ENCODE assay signal across 10 cellular contexts in the genomic region with DNA sequence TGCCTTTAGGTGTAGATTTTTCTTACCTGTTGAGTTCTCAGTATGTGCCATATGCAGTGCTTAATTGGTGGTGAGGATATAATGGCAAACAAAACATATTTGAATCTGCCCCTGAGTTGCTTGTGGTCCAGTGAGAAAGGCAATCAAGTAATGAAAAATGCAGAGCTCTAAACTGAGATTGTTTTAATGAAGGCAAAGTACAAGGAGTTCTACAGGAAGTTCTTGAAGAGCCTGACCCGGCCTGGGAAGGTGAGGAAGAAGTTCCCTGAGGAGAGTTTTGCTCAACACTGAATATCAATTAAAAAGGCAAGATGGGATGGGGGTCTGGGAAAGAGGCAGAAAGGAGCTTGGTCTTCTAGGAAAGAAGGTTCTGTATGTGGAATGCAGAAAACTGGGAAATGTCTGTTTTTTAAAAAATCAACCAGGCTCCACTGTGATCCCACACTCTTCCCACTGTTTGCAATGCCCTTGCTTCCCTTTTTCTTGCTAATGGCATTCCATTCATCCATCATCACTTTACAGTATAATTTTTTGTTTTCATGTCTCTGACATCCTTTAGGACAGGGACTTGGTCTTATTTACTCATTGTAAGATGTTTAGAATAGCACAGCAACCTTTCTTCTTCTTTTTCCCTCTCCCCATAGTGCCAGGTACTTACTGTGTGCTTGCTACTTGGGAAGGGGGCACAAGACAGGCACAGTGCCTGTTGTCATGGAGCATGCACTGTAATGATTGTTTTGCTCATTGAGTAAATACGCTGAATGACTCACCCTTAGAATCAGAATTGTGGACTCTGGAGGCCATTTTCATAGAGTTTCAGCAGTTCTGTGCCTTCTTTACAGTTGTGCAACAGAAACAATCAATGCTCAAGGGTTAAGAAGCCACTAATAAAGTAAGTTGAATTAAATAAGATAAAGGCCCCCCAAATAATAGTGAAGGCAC.
DNase-seq lines count a peak whose midpoint lies in the region; ATAC-seq and TF ChIP-seq lines count a peak whose summit lies in the region.
"Had no signal": no experiment of that assay in that cellular context is flagged by ENCODE, and none has a peak within 500 bp of the region (broad histone marks: within the 10 kb centered on the region; RNA-seq: fewer than 3 reads in every experiment).

No MANE protein-coding gene starts in this region.

- no peak overlapping the region for H3K4me3 ChIP-seq in epithelial cell of esophagus (ENCODE audit: low read length)
- no peak overlapping the region for H3K4me3 ChIP-seq in skeletal muscle cell (ENCODE audit: low read depth, low read length)

- ATAC-seq in HG03432 (IDR thresholded peaks at IDR 0.05; ENCODE audit: unreplicated experiment), result no peak
- no peak for ATAC-seq in GM18873 (IDR thresholded peaks at IDR 0.05; ENCODE audit: low FRiP score, unreplicated experiment)

- DNase-seq in HCEC 1CT (peak; percentile 72), NCI-H69 (lab: John Stamatoyannopoulos, UW) (peak; percentile 93), epithelial cell of esophagus (ENCODE audit: low read depth) (peak; percentile 76), skeletal muscle cell (ENCODE audit: low read depth) (peak; percentile 52), cerebellar cortex (ENCODE audit: low spot score) (no peak)
- DNase-seq in stimulated activated CD4-positive, alpha-beta T cell treated with anti-CD3 and anti-CD28 coated beads, Interleukin-4, amount 100 ng/mL, for 1 hour, result no peak
- DNase-seq: activated naive CD4-positive, alpha-beta T cell treated with anti-CD3 and anti-CD28 coated beads, Interleukin-2, amount 10 ng/mL, durations not matched to agents 7 days and 5 days; midbrain had no signal

- TF ChIP-seq CTCF in epithelial cell of esophagus (IDR thresholded peaks at IDR 0.05; ENCODE audit: insufficient read depth, low read depth, low read length, missing control alignments), result no peak

Comparison
In these comparisons a context has a peak if more than half of its experiments do, and no peak if none do; other contexts are left out.
1. DNase-seq: peak in HCEC 1CT (single experiment), NCI-H69 (single experiment), epithelial cell of esophagus (single experiment) and skeletal muscle cell (single experiment); none in cerebellar cortex (single experiment) and stimulated activated CD4-positive, alpha-beta T cell treated with anti-CD3 and anti-CD28 coated beads, Interleukin-4, amount 100 ng/mL, for 1 hour (single experiment).